Comparison of ENCODE assay signal across 16 cellular contexts in the genomic region with DNA sequence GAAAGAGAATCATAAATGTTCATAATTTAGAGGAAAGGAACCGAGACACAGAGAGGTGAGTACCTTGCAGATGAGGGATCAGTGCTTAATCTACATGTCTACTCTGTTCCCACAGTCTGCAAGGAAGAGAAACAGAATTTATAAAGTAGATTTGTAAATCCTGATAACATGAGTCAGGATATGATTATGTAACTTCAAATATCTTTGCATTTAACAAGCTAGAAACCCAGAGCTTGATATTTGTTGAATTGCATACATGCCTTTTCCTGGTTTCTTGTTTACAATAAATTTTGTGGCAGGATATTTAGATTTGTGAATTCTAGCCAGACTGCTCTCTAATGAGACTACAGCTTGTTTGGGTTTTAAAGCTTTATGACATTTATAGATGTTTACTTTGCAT.
A peak's percentile ranks its signal among the peaks of the same experiment; 100 is the strongest.
DNase-seq lines count a peak whose midpoint lies in the region; ATAC-seq and TF ChIP-seq lines count a peak whose summit lies in the region.
"Had no signal": no experiment of that assay in that cellular context is flagged by ENCODE, and none has a peak within 500 bp of the region (broad histone marks: within the 10 kb centered on the region; RNA-seq: fewer than 3 reads in every experiment).

No MANE protein-coding gene starts in this region.

- no peak overlapping the region for H3K4me3 ChIP-seq in epithelial cell of esophagus (ENCODE audit: low read length)
- H3K4me3 ChIP-seq: testis had no signal

- DNase-seq in EL (peak; percentile 69), M059J (ENCODE audit: low read depth) (peak; percentile 27), epithelial cell of esophagus (ENCODE audit: low read depth) (peak; percentile 27), renal cortical epithelial cell (ENCODE audit: low read depth) (peak; percentile 41), omental fat pad (ENCODE audit: low spot score) (no peak), amygdala (lab: John Stamatoyannopoulos, UW) (no peak)
- no peak for DNase-seq in stimulated activated naive CD8-positive, alpha-beta T cell treated with anti-CD3 and anti-CD28 coated beads, Interleukin-15, Interleukin-2, amounts not matched to agents 100 U/mL and 50 U/mL, for 24 hours
- DNase-seq: activated T-cell treated with anti-CD3 and anti-CD28 coated beads, Interleukin-2, amount 50 U/mL, for 4 hours; COR-L47; midbrain; NCI-H1417; NCI-H774; T1000; testis had no signal

- TF ChIP-seq CTCF in epithelial cell of esophagus (IDR thresholded peaks at IDR 0.05; ENCODE audit: insufficient read depth, low read depth, low read length, missing control alignments) = no peak
- TF ChIP-seq CTCF in omental fat pad (IDR thresholded peaks at IDR 0.05) = no peak

- no peak for ATAC-seq in omental fat pad (ENCODE audit: low FRiP score)
- no peak for ATAC-seq in GM18867 (IDR thresholded peaks at IDR 0.05; ENCODE audit: unreplicated experiment)
- ATAC-seq in stimulated activated naive CD8-positive, alpha-beta T cell treated with anti-CD3 and anti-CD28 coated beads, Interleukin-15, Interleukin-2, amounts not matched to agents 100 U/mL and 50 U/mL, for 24 hours = no peak
- ATAC-seq: activated T-cell treated with anti-CD3 and anti-CD28 coated beads, Interleukin-2, amount 50 U/mL, for 4 hours; Panc1 had no signal

Comparison
In these comparisons a context has a peak if more than half of its experiments do, and no peak if none do; other contexts are left out.
1. DNase-seq: peak in EL (single experiment), M059J (single experiment), epithelial cell of esophagus (single experiment) and renal cortical epithelial cell (single experiment); none in omental fat pad (single experiment), amygdala (0 of 56) and stimulated activated naive CD8-positive, alpha-beta T cell treated with anti-CD3 and anti-CD28 coated beads, Interleukin-15, Interleukin-2, amounts not matched to agents 100 U/mL and 50 U/mL, for 24 hours (single experiment).